Comparison of ENCODE assay signal across 8 cellular contexts in the genomic region with DNA sequence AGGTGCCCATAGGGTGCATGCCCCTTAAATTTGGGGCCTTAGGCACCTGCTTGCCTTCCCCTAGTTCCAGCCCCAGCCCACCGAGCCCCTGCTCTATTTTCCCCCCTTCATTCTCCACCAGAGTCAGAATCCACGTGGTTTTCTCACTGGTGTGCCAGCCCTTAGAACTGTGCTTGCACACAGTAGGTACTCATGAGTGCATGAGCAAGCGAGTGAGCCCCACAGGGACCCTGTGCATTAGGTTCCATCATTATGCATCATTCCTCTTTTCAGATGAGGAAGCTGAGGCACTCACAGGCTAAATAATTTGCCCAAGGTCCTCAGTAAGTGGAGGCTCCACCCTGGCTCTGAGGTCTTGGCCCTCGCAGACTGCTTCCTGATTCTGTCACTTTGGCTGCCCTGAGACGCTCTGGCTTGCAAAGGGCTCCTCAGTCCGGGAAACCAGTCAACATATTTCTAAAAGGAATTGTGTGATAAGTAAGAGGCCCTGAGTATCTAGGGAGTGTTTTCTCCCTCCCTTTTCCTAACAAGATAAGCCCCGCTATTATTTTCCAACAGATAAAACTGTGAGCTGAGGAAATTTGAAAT.
DNase-seq lines count a peak whose midpoint lies in the region; ATAC-seq and TF ChIP-seq lines count a peak whose summit lies in the region.

No MANE protein-coding gene starts in this region.

- TF ChIP-seq CTCF in cardiac muscle cell (IDR thresholded peaks at IDR 0.05; ENCODE audit: low read depth, low read length) (no peak), gastrocnemius medialis (IDR thresholded peaks at IDR 0.05 in 4 of 5, conservative IDR thresholded peaks at IDR 0.05 in 1 of 5) (no peak)

- H3K4me3 ChIP-seq in cardiac muscle cell (no peak overlapping the region), gastrocnemius medialis (no peak overlapping the region)

- peak; percentile 30 to 35 for ATAC-seq in gastrocnemius medialis
- ATAC-seq in HG03342 (IDR thresholded peaks at IDR 0.05; ENCODE audit: unreplicated experiment) = no peak

- DNase-seq in GM03348 (ENCODE audit: low spot score) (peak; percentile 71), UCSD-AML1 (lab: John Stamatoyannopoulos, UW; ENCODE audit: unreplicated experiment) (peak; percentile 77), cardiac muscle cell (ENCODE audit: low read depth in 1 of 2, low spot score in 1 of 2) (peak; percentile 42 to 97), gastrocnemius medialis (peak; percentile 69 to 78), epidermal melanocyte (ENCODE audit: insufficient read length, low spot score) (no peak), NCI-H69 (lab: John Stamatoyannopoulos, UW) (no peak), occipital lobe (lab: John Stamatoyannopoulos, UW) (no peak)

- H3K36me3 ChIP-seq in cardiac muscle cell (no peaks in the 10 kb centered on the region), gastrocnemius medialis (no peaks in the 10 kb centered on the region)

- H3K27me3 ChIP-seq in cardiac muscle cell (no peaks in the 10 kb centered on the region), gastrocnemius medialis (no peaks in the 10 kb centered on the region)

- intact Hi-C loops in gastrocnemius medialis (cut with DNase I; ENCODE audit: low total_unique reads) = no loop called here

- H3K9me3 ChIP-seq in cardiac muscle cell (ENCODE audit: low read depth) (no peaks in the 10 kb centered on the region), gastrocnemius medialis (no peaks in the 10 kb centered on the region)

- TF ChIP-seq POLR2A in gastrocnemius medialis (IDR thresholded peaks at IDR 0.05) = peak in 1 of 2 donors; percentile 9

- in situ Hi-C loops in gastrocnemius medialis (cut with MboI; ENCODE audit: low sequenced_read_pairs in 4 of 4) = no loop called here

- H3K4me1 ChIP-seq in cardiac muscle cell (ENCODE audit: low read depth) = peaks cover 21% of the 10 kb centered on the region
- peaks cover 70 to 72% of the 10 kb centered on the region in 2 donors for H3K4me1 ChIP-seq in gastrocnemius medialis

- H3K27ac ChIP-seq in cardiac muscle cell (peak overlapping the region; percentile 78), gastrocnemius medialis (peak overlapping the region; percentile 89 to 95 (median 92))

Comparison
In these comparisons a context has a peak if more than half of its experiments do, and no peak if none do; other contexts are left out.
1. DNase-seq: peak in GM03348 (single experiment), UCSD-AML1 (single experiment), cardiac muscle cell (2 of 2) and gastrocnemius medialis (2 of 2); none in epidermal melanocyte (single experiment), NCI-H69 (single experiment) and occipital lobe (single experiment).